Comparison of ENCODE assay signal across 26 cellular contexts in genomic region chr5:179883163-179883562, GRCh38.
"Had no signal": no experiment of that assay in that cellular context is flagged by ENCODE, and none has a peak within 500 bp of the region (broad histone marks: within the 10 kb centered on the region; RNA-seq: fewer than 3 reads in every experiment).

No MANE protein-coding gene starts in this region.

- H3K4me3 Mint-ChIP-seq: immature natural killer cell; mesothelial cell of epicardium; naive B cell; naive thymus-derived CD8-positive, alpha-beta T cell had no signal

- H3K27ac ChIP-seq: coronary artery, esophagus muscularis mucosa, foreskin keratinocyte, gastroesophageal sphincter, heart left ventricle, hepatocyte, left lung, lower lobe of right lung had no signal

- FAIRE-seq: colon, endometrium, endothelial cell of umbilical vein, frontal cortex had no signal

- ATAC-seq: foreskin keratinocyte; gastroesophageal sphincter; heart left ventricle; left cardiac atrium; left lung; left ventricle myocardium superior; lower lobe of right lung; mucosa of descending colon; naive thymus-derived CD8-positive, alpha-beta T cell had no signal

- H3K4me3 ChIP-seq: coronary artery, dorsolateral prefrontal cortex, esophagus muscularis mucosa, gastroesophageal sphincter, heart left ventricle, hepatocyte, left lung, lower lobe of right lung, mucosa of descending colon had no signal

- H3K27ac Mint-ChIP-seq: immature natural killer cell; mesothelial cell of epicardium; naive thymus-derived CD8-positive, alpha-beta T cell had no signal

- H3K27me3 Mint-ChIP-seq: naive B cell; naive thymus-derived CD8-positive, alpha-beta T cell had no signal

- H3K4me1 ChIP-seq: esophagus muscularis mucosa, foreskin keratinocyte, gastroesophageal sphincter, left lung, lower lobe of right lung had no signal

- H3K27me3 ChIP-seq: dorsolateral prefrontal cortex, esophagus muscularis mucosa, foreskin keratinocyte, gastroesophageal sphincter, heart left ventricle, hepatocyte, left lung had no signal

- DNase-seq: dermis blood vessel endothelial cell; effector CD4-positive, alpha-beta T cell; effector memory CD4-positive, alpha-beta T cell; foreskin keratinocyte; hypothalamus; immature natural killer cell; islet precursor cell; left cardiac atrium; left ventricle myocardium superior; lower lobe of right lung; mesenchymal stem cell; mucosa of descending colon; naive B cell; naive thymus-derived CD8-positive, alpha-beta T cell had no signal

- H3K4me1 Mint-ChIP-seq: immature natural killer cell, mesothelial cell of epicardium had no signal
